ENCODE assay signal across 8 cellular contexts in genomic region chr7:28037220-28038010, GRCh38.
DNase-seq lines count a peak whose midpoint lies in the region; ATAC-seq, FAIRE-seq and TF ChIP-seq lines count a peak whose summit lies in the region.

No MANE protein-coding gene starts in this region.

- H2AFZ ChIP-seq in mesenchymal stem cell (ENCODE audit: low read depth, low read length) (no peak overlapping the region), H9 (ENCODE audit: low read length) (no peak overlapping the region)

- H4K8ac ChIP-seq in mesenchymal stem cell (ENCODE audit: low read length) = no peak overlapping the region
- H4K8ac ChIP-seq in H9 (replicated peaks; ENCODE audit: insufficient read length, low read depth, low read length) = no peak overlapping the region

- DNase-seq in GM10248 (ENCODE audit: extremely low spot score) (peak; percentile 43), KBM-7 (peak; percentile 21), astrocyte of the hippocampus (ENCODE audit: low read depth, low spot score) (peak; percentile 92), mesenchymal stem cell (peak; percentile 98), H9 (no peak), kidney (no peak), iPS-NIHi11 (ENCODE audit: low spot score) (no peak)

- H3K4me1 ChIP-seq in mesenchymal stem cell (ENCODE audit: control insufficient read depth, insufficient read depth, low read depth, low read length) (peaks cover 15% of the 10 kb centered on the region), H9 (ENCODE audit: insufficient read depth, low read length) (peaks cover 2% of the 10 kb centered on the region; the same call in 1 of the 2 replicates), kidney (ENCODE audit: control insufficient read depth in 1 of 2, insufficient read depth in 1 of 2, low read depth in 1 of 2, low read length in 2 of 2) (no peaks in the 10 kb centered on the region)

- H3T11ph ChIP-seq in H9 (ENCODE audit: low read length) = no peak overlapping the region

- H3K27me3 ChIP-seq in mesenchymal stem cell (ENCODE audit: control insufficient read depth in 1 of 2, insufficient read depth in 1 of 2, low read length in 2 of 2) (no peaks in the 10 kb centered on the region), H9 (ENCODE audit: insufficient read depth, low read length) (no peaks in the 10 kb centered on the region)

- H3K9ac ChIP-seq in mesenchymal stem cell (ENCODE audit: low read length) (peak overlapping the region; percentile 79), H9 (ENCODE audit: extremely low read depth, insufficient read length, low read length) (no peak overlapping the region), kidney (ENCODE audit: low read length in 2 of 2) (no peak overlapping the region)

- peak overlapping the region in 1 of 2 experiments; percentile 15 for H2BK12ac ChIP-seq in mesenchymal stem cell (ENCODE audit: low read length in 2 of 2)
- no peak overlapping the region for H2BK12ac ChIP-seq in H9 (ENCODE audit: insufficient read length, low read depth, low read length)

- H3K4me3 ChIP-seq in mesenchymal stem cell (ENCODE audit: insufficient read depth in 1 of 2, low read depth in 1 of 2, low read length in 2 of 2) = peak overlapping the region in 1 of 2 experiments; percentile 31
- H3K4me3 ChIP-seq in kidney (ENCODE audit: low read length in 2 of 2) = no peak overlapping the region

- H4K5ac ChIP-seq in H9 (ENCODE audit: insufficient read length, low read depth, low read length) = no peak overlapping the region

- ATAC-seq in GM21737 (IDR thresholded peaks at IDR 0.05; ENCODE audit: unreplicated experiment) = peak; percentile 93

- no peaks in the 10 kb centered on the region for H3K79me2 ChIP-seq in H9 (ENCODE audit: insufficient read depth, low read length)

- H3K23ac ChIP-seq in mesenchymal stem cell (ENCODE audit: low read length in 2 of 2) = no peak overlapping the region
- no peak overlapping the region for H3K23ac ChIP-seq in H9 (ENCODE audit: insufficient read length, low read depth, low read length)

- no peaks in the 10 kb centered on the region for H3K9me3 ChIP-seq in mesenchymal stem cell (ENCODE audit: control insufficient read depth, low read length)
- no peaks in the 10 kb centered on the region for H3K9me3 ChIP-seq in H9 (ENCODE audit: control insufficient read depth, low read depth, low read length)
- no peaks in the 10 kb centered on the region for H3K9me3 ChIP-seq in kidney (ENCODE audit: control insufficient read depth in 1 of 2, low read length in 2 of 2)

- H3K4me2 ChIP-seq in mesenchymal stem cell (ENCODE audit: low read length, poor library complexity, severe bottlenecking) (no peak overlapping the region), H9 (ENCODE audit: insufficient read depth, insufficient read length, low read length) (no peak overlapping the region)

- peaks cover 14 to 29% of the 10 kb centered on the region in 2 experiments for H3K4me1 Mint-ChIP-seq in H9

- H2BK5ac ChIP-seq in mesenchymal stem cell (ENCODE audit: low read depth, low read length, poor library complexity, severe bottlenecking) (no peak overlapping the region), H9 (ENCODE audit: insufficient read length, low read length) (no peak overlapping the region)

- intact Hi-C loops in kidney (cut with DNase I) = no loop called here

- H3K79me1 ChIP-seq in mesenchymal stem cell (replicated peaks; ENCODE audit: low read length, poor library complexity, severe bottlenecking) = peaks cover 10% of the 10 kb centered on the region
- no peaks in the 10 kb centered on the region for H3K79me1 ChIP-seq in H9 (ENCODE audit: insufficient read depth, low read depth, low read length, poor library complexity, severe bottlenecking)

- H3K27ac ChIP-seq in mesenchymal stem cell (ENCODE audit: low read length, poor library complexity, severe bottlenecking) (peak overlapping the region; percentile 89), H9 (ENCODE audit: insufficient read length, low read depth, low read length) (no peak overlapping the region), kidney (ENCODE audit: low read depth in 2 of 2, low read length in 2 of 2) (no peak overlapping the region)

- H3K18ac ChIP-seq in mesenchymal stem cell (ENCODE audit: low read depth in 1 of 2, low read length in 2 of 2) (no peak overlapping the region), H9 (ENCODE audit: insufficient read length, low read depth, low read length) (no peak overlapping the region)

- H3K4ac ChIP-seq in mesenchymal stem cell (ENCODE audit: low read depth in 1 of 2, low read length in 2 of 2) (no peak overlapping the region), H9 (ENCODE audit: low read depth, low read length) (no peak overlapping the region)

- H4K91ac ChIP-seq in mesenchymal stem cell (ENCODE audit: low read length) (no peak overlapping the region), H9 (ENCODE audit: insufficient read length, low read depth, low read length) (no peak overlapping the region)

- H3K4me3 Mint-ChIP-seq in H9 = no peak overlapping the region

- in situ Hi-C loops in KBM-7 (cut with MboI; ENCODE audit: low pct_unique_long_range_greater_than_20kb, low sequenced_read_pairs) = no loop called here

- H3K14ac ChIP-seq in mesenchymal stem cell (ENCODE audit: low read length in 2 of 2) (no peak overlapping the region), H9 (ENCODE audit: insufficient read depth, low read length) (no peak overlapping the region)

- no peak for FAIRE-seq in kidney (lab: Jason Lieb, UNC)

- no peak overlapping the region for H3K27ac Mint-ChIP-seq in H9

- no peaks in the 10 kb centered on the region for H4K20me1 ChIP-seq in H9 (ENCODE audit: control insufficient read depth, insufficient read depth, insufficient read length)

- H3K27me3 Mint-ChIP-seq in H9 (ENCODE audit: low read depth) = peaks cover 6% of the 10 kb centered on the region

- POLR2A ChIA-PET in GM10248 (lab: Yijun Ruan, JAX) = no interaction called here

- no peak overlapping the region for H2BK15ac ChIP-seq in mesenchymal stem cell (ENCODE audit: low read depth, poor library complexity, severe bottlenecking)
- no peak overlapping the region for H2BK15ac ChIP-seq in H9 (ENCODE audit: low read depth, low read length)

- H2BK120ac ChIP-seq in mesenchymal stem cell (ENCODE audit: low read depth, low read length) (no peak overlapping the region), H9 (ENCODE audit: low read depth, low read length, poor library complexity, severe bottlenecking) (no peak overlapping the region)

- H3K23me2 ChIP-seq in H9 (ENCODE audit: insufficient read length, low read depth, low read length, poor library complexity, severe bottlenecking) = no peaks in the 10 kb centered on the region

- TF ChIP-seq CTCF in GM10248 (IDR thresholded peaks at IDR 0.05; ENCODE audit: control extremely low read depth, extremely low read depth, low read depth, missing control alignments) (no peak), H9 (conservative IDR thresholded peaks at IDR 0.05) (no peak), kidney (IDR thresholded peaks at IDR 0.05; ENCODE audit: borderline replicate concordance, extremely low read depth, insufficient read depth) (no peak)

- CTCF ChIA-PET in GM10248 (lab: Yijun Ruan, JAX) = interaction anchor here (0.7 to 1.8 kb wide), 4 partner anchors 12 to 28 kb away, joined by 3 to 6 read pairs (median 4); no protein-coding TSS in a partner anchor

- H2AK5ac ChIP-seq in mesenchymal stem cell (ENCODE audit: low read length, severe bottlenecking) (no peak overlapping the region), H9 (ENCODE audit: insufficient read length, low read length) (no peak overlapping the region)

- H3K56ac ChIP-seq in H9 (ENCODE audit: insufficient read length, low read depth, low read length) = no peak overlapping the region

- no peaks in the 10 kb centered on the region for H3K36me3 Mint-ChIP-seq in H9 (ENCODE audit: insufficient read depth in 1 of 3, low read depth in 3 of 3)

- no peaks in the 10 kb centered on the region for H3K36me3 ChIP-seq in mesenchymal stem cell (ENCODE audit: control insufficient read depth in 1 of 2, insufficient read depth in 2 of 2, low read depth in 1 of 2, low read length in 2 of 2)
- H3K36me3 ChIP-seq in kidney (ENCODE audit: control insufficient read depth in 1 of 2, insufficient read depth in 2 of 2, low read length in 2 of 2) = no peaks in the 10 kb centered on the region

- 3% methylated on average over 4 of the region's 6 CpGs for WGBS in mesenchymal stem cell
- no CpG with 5 or more reads among the region's 6 CpGs for WGBS in H9 (ENCODE audit: extremely low coverage, insufficient read length, low lambda C conversion rate)

- no peak overlapping the region for H2BK20ac ChIP-seq in H9 (ENCODE audit: low read depth, low read length, poor library complexity, severe bottlenecking)

- no peaks in the 10 kb centered on the region for H3K9me3 Mint-ChIP-seq in H9

Comparison
In these comparisons a context has a peak if more than half of its experiments do, and no peak if none do; other contexts are left out.
1. DNase-seq: peak in GM10248 (single experiment), KBM-7 (single experiment), astrocyte of the hippocampus (single experiment) and mesenchymal stem cell (single experiment); none in H9 (single experiment), kidney (single experiment) and iPS-NIHi11 (single experiment).